Comparison of ENCODE assay signal across 14 cellular contexts in genomic region chr14:74834682-74835392, GRCh38. TPM values are rescaled to one million over a fixed set of nuclear protein-coding genes. Genes with fewer than 3 reads are reported as not detected.
DNase-seq lines count a peak whose midpoint lies in the region; TF ChIP-seq lines count a peak whose summit lies in the region.
"Had no signal": no experiment of that assay in that cellular context is flagged by ENCODE, and none has a peak within 500 bp of the region (broad histone marks: within the 10 kb centered on the region; RNA-seq: fewer than 3 reads in every experiment).

No MANE protein-coding gene starts in this region.

- H3K36me3 Mint-ChIP-seq in chondrocyte (ENCODE audit: low read depth) (peaks cover 9% of the 10 kb centered on the region), nephron (ENCODE audit: low read depth) (peaks cover 32% of the 10 kb centered on the region)

- H3K4me3 Mint-ChIP-seq in chondrocyte (ENCODE audit: unreplicated experiment): no peak overlapping the region
- peak overlapping the region in 1 of 3 experiments; percentile 0 for H3K4me3 Mint-ChIP-seq in nephron

- H3K27ac Mint-ChIP-seq in chondrocyte (ENCODE audit: unreplicated experiment) (peak overlapping the region; percentile 80), nephron (peak overlapping the region; percentile 39 to 75 (median 73))

- H3K27me3 Mint-ChIP-seq in chondrocyte (ENCODE audit: low read depth): no peaks in the 10 kb centered on the region
- no peaks in the 10 kb centered on the region for H3K27me3 Mint-ChIP-seq in nephron (ENCODE audit: low read depth)

- DNase-seq in ELR (ENCODE audit: low read depth) (peak; percentile 20), NCI-H69 (lab: John Stamatoyannopoulos, UW) (peak; percentile 24), chondrocyte (ENCODE audit: low spot score) (no peak), head of caudate nucleus (no peak), SHP77 treated with DMSO at 0.1 percent for 48 hours (lab: John Stamatoyannopoulos, UW) (no peak), D341Med (ENCODE audit: low spot score) (no peak), RPMI8226 (no peak)
- DNase-seq: activated CD8-positive, alpha-beta memory T cell treated with anti-CD3 and anti-CD28 coated beads, Interleukin-2, amount 50 U/mL, for 48 hours; NCI-H2171 treated with DMSO at 0.1 percent for 48 hours; PC-9; right cardiac atrium; substantia nigra had no signal

- H3K4me1 Mint-ChIP-seq in chondrocyte (ENCODE audit: low read depth) (peaks cover 28% of the 10 kb centered on the region), nephron (peaks cover 29% of the 10 kb centered on the region)

- TF ChIP-seq CTCF in chondrocyte (IDR thresholded peaks at IDR 0.05) (no peak), nephron (IDR thresholded peaks at IDR 0.05; ENCODE audit: unreplicated experiment in 3 of 3) (no peak)

- intact Hi-C loops in head of caudate nucleus (cut with DNase I): no loop called here

- H3K9me3 Mint-ChIP-seq in chondrocyte (ENCODE audit: low read depth) (no peaks in the 10 kb centered on the region), nephron (no peaks in the 10 kb centered on the region)

RNA-seq across cellular contexts. Expression of gene PROX2, which starts 41.1 kb away (rescaled TPM):
- total RNA-seq in chondrocyte: not detected in 3 replicates
- total RNA-seq: bronchial epithelial cell, PC-9, right cardiac atrium had no signal

RNA-seq across cellular contexts. Expression of gene DLST, which starts 46.9 kb away (rescaled TPM):
- 70.4 to 78.0 TPM (median 74.5 TPM) in 3 replicates for total RNA-seq in chondrocyte

Comparison
In these comparisons a context has a peak if more than half of its experiments do, and no peak if none do; other contexts are left out.
1. DNase-seq: peak in ELR (single experiment) and NCI-H69 (single experiment); none in chondrocyte (single experiment), head of caudate nucleus (0 of 42), SHP77 treated with DMSO at 0.1 percent for 48 hours (single experiment), D341Med (single experiment) and RPMI8226 (single experiment).